Comparison of ENCODE assay signal across 28 cellular contexts in the genomic region with DNA sequence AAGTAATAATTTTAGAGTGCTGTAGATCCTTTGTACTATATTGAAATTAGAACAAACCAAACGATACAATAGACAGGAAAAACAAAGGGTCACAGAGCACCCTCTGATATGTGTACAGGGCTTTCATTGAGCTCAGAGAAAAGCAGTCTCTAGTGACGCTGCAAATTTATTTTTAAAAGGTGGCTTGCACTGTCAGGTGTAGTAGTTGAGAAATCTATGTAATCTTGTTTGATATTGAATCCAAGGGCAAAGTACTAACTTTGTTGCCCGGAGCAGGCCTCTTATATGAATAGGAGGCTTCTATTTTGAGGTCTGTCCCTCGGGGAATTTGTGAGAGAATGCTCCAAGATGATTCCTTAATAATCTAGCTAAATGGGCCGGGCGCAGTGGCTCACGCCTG.
"Had no signal": no experiment of that assay in that cellular context is flagged by ENCODE, and none has a peak within 500 bp of the region (broad histone marks: within the 10 kb centered on the region; RNA-seq: fewer than 3 reads in every experiment).

No MANE protein-coding gene starts in this region.

- H3K4me1 ChIP-seq: psoas muscle, spleen, suprapubic skin, testis, tibial artery, transverse colon, upper lobe of right lung, uterus had no signal

- H3K4me3 ChIP-seq: pancreas, psoas muscle, skin epidermis, smooth muscle cell, spleen, suprapubic skin, testis, tibial artery, transverse colon, upper lobe of right lung, uterus had no signal

- H3K9me3 ChIP-seq: neutrophil, pancreas, psoas muscle, suprapubic skin, testis, tibial artery, transverse colon, upper lobe of right lung, uterus had no signal

- ATAC-seq: naive thymus-derived CD8-positive, alpha-beta T cell; natural killer cell treated with Interleukin-12 subunit alpha and Interleukin-12 subunit beta and Interleukin-15 and Interleukin-18, amount 100 ng/mL, for 72 hours; pancreas; psoas muscle; right cardiac atrium; sciatic nerve; stimulated activated memory B cell treated with anti-CD40 and anti-IgM and Interleukin-4, amounts not matched to agents 10 μg/mL and 1 μg/mL and 100 μg/mL, for 72 hours; stimulated activated naive CD8-positive, alpha-beta T cell treated with anti-CD3 and anti-CD28 coated beads, Interleukin-15, amount 100 ng/mL, for 72 hours; stimulated activated naive CD8-positive, alpha-beta T cell treated with anti-CD3 and anti-CD28 coated beads, Interleukin-15, Interleukin-2, amounts not matched to agents 100 U/mL and 50 U/mL, for 24 hours; upper lobe of right lung had no signal

- H3K27me3 ChIP-seq: neutrophil, pancreas, spleen, suprapubic skin, testis, tibial artery, transverse colon, upper lobe of right lung, uterus had no signal

- H3K36me3 ChIP-seq: neutrophil, pancreas, spleen, suprapubic skin, tibial artery, transverse colon, upper lobe of right lung, uterus had no signal

- H3K4me2 ChIP-seq: smooth muscle cell had no signal

- H3K27ac ChIP-seq: neutrophil, pancreas, psoas muscle, skin epidermis, spleen, suprapubic skin, testis, tibial artery, transverse colon, upper lobe of right lung, uterus had no signal

- DNase-seq: naive thymus-derived CD8-positive, alpha-beta T cell; nephron progenitor cell; nucleus accumbens; pancreas; psoas muscle; right cardiac atrium; spleen; stimulated activated CD4-positive, alpha-beta T cell treated with anti-CD3 and anti-CD28 coated beads, Interleukin-12 subunit alpha, Interleukin-12 subunit beta, amount 100 ng/mL, for 4 hours; stimulated activated CD4-positive, alpha-beta T cell treated with anti-CD3 and anti-CD28 coated beads, Interleukin-1b, Interleukin-23, amount 100 ng/mL, for 48 hours; stimulated activated CD4-positive, alpha-beta T cell treated with anti-CD3 and anti-CD28 coated beads, Interleukin-4, amount 100 ng/mL, for 1 hour; stimulated activated CD4-positive, alpha-beta T cell treated with anti-CD3 and anti-CD28 coated beads, Interleukin-4, amount 100 ng/mL, for 4 hours; stimulated activated CD8-positive, alpha-beta memory T cell treated with anti-CD3 and anti-CD28 coated beads, Interleukin-4, amount 100 ng/mL, for 48 hours; stimulated activated naive CD4-positive, alpha-beta T cell; stimulated activated naive CD8-positive, alpha-beta T cell treated with anti-CD3 and anti-CD28 coated beads, Interleukin-15, amount 100 ng/mL, for 72 hours; stimulated activated naive CD8-positive, alpha-beta T cell treated with anti-CD3 and anti-CD28 coated beads, Interleukin-15, Interleukin-2, amounts not matched to agents 100 U/mL and 50 U/mL, for 24 hours; substantia nigra; testis; tibial artery; transverse colon; upper lobe of right lung; uterus had no signal
